ENCODE assay signal across 8 cellular contexts in the genomic region with DNA sequence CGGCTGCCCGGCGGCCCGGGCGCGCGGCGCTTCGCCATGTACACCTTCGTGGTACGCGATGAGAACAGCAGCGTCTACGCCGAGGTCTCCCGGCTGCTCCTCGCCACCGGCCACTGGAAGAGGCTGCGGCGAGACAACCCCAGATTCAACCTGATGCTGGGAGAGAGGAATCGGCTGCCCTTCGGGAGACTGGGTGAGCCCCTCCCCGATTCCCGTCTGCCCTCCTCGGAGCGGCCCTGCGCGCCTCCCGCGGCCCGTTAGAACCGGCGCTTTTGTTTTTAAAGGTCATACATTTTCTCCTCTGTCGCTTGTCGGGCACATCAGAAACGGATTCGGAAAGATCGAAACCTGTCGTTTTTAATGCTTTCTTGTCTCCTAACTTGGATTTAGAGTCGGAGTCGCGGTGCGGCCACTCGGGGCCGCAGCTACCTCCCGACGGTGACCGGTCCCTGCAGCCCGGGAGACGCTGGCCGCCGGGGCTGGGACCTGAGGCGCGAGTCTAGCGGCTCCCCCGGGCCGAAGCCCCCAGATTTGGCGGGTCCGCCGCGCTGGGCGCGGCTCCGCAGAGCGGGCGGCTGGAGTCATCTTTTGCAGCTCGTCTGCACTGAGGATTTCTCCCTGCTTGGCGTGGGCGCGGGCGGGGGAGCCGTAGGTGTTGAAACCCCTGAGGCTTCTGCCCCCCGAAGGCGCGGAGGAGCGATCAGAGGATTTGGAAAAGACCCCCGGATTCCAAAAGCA. TPM values are rescaled to one million over a fixed set of nuclear protein-coding genes. Genes with fewer than 3 reads are reported as not detected.
DNase-seq lines count a peak whose midpoint lies in the region; ATAC-seq and TF ChIP-seq lines count a peak whose summit lies in the region.

No MANE protein-coding gene starts in this region.

- POLR2A ChIA-PET in HCT116 (lab: Charles Lee): interaction anchor here (2.5 kb wide), 1 partner anchor 11 kb away, joined by 8 read pairs; no protein-coding TSS in a partner anchor

- peak; percentile 41 for DNase-seq in G401 (ENCODE audit: low spot score)
- no peak for DNase-seq in HCT116 (ENCODE audit: low read depth, low spot score)
- peak; percentile 36 for DNase-seq in NCI-H146 treated with DMSO at 0.1 percent for 48 hours (lab: John Stamatoyannopoulos, UW; ENCODE audit: unreplicated experiment)
- DNase-seq in activated T-cell treated with anti-CD3 and anti-CD28 coated beads for 1 hour (ENCODE audit: low read depth): peak; percentile 14
- DNase-seq in epithelial cell of prostate (ENCODE audit: low read depth, low spot score): no peak
- DNase-seq in substantia nigra (lab: John Stamatoyannopoulos, UW): peak in 27 of 49 donors; percentile 11 to 63 (median 42)
- no peak for DNase-seq in cortex of kidney (lab: John Stamatoyannopoulos, UW)

- RAD21 ChIA-PET in HCT116 (lab: Charles Lee; ENCODE audit: low non-redundant PET in 1 of 2, low total read pairs in 2 of 2, uncharacterized antibody in 2 of 2, unreplicated experiment in 2 of 2): no interaction called here

- H3K27me3 ChIP-seq in HCT116 (ENCODE audit: insufficient read depth, low read length): no peaks in the 10 kb centered on the region
- peaks cover 0 to 3% of the 10 kb centered on the region in 2 donors for H3K27me3 ChIP-seq in mucosa of rectum (ENCODE audit: control insufficient read depth in 2 of 2, insufficient read depth in 2 of 2, low read length in 2 of 2)

- TF ChIP-seq CTCF in HCT116 (IDR thresholded peaks at IDR 0.05 in 2 of 3, conservative IDR thresholded peaks at IDR 0.05 in 1 of 3; ENCODE audit: borderline replicate concordance in 1 of 3, insufficient read depth in 1 of 3, low read depth in 2 of 3, low read length in 2 of 3): no peak

- TF ChIP-seq POLR2A in HCT116 (IDR thresholded peaks at IDR 0.05; ENCODE audit: borderline replicate concordance, extremely low read depth, insufficient read depth, insufficient read length): no peak

- peak; percentile 41 for ATAC-seq in HCT116

- no peaks in the 10 kb centered on the region for H4K20me1 ChIP-seq in HCT116 (ENCODE audit: insufficient read depth)

- peaks cover 50% of the 10 kb centered on the region for H3K79me2 ChIP-seq in HCT116 (ENCODE audit: insufficient read depth, low read length)

- H3K36me3 ChIP-seq in HCT116 (ENCODE audit: control insufficient read depth in 1 of 2, insufficient read depth in 2 of 2, low read length in 2 of 2) (peaks cover 0 to 6% of the 10 kb centered on the region in 2 experiments; a peak in 1 of 4 replicates), mucosa of rectum (ENCODE audit: control insufficient read depth in 2 of 2, insufficient read depth in 2 of 2, low read length in 2 of 2) (no peaks in the 10 kb centered on the region)

- intact Hi-C loops in HCT116 (cut with micrococcal nuclease): loop anchor here (5.0 kb wide), 3 partner anchors 60 to 245 kb away; a partner anchor contains a TSS

- peak overlapping the region; percentile 85 for H3K4me2 ChIP-seq in HCT116 (ENCODE audit: low read length)

- H3K9ac ChIP-seq in HCT116 (ENCODE audit: low read length) (peak overlapping the region; percentile 81), mucosa of rectum (ENCODE audit: low read depth in 1 of 2, low read length in 2 of 2) (peak overlapping the region; percentile 76 to 80)

- peaks cover 15 to 24% of the 10 kb centered on the region in 2 experiments; a peak in 3 of 4 replicates for H3K4me1 ChIP-seq in HCT116 (ENCODE audit: control insufficient read depth in 1 of 2, insufficient read depth in 2 of 2, low read length in 2 of 2)
- H3K4me1 ChIP-seq in mucosa of rectum (ENCODE audit: control insufficient read depth in 2 of 2, insufficient read depth in 2 of 2, low read length in 2 of 2): peaks cover 12 to 13% of the 10 kb centered on the region in 2 donors

- H3K9me3 ChIP-seq in HCT116 (ENCODE audit: control insufficient read depth in 1 of 2, insufficient read depth in 1 of 2, low read depth in 1 of 2, low read length in 2 of 2): no peaks in the 10 kb centered on the region
- no peaks in the 10 kb centered on the region for H3K9me3 ChIP-seq in mucosa of rectum (ENCODE audit: control insufficient read depth in 2 of 2, low read length in 2 of 2)

- no peak overlapping the region for H2AFZ ChIP-seq in HCT116 (ENCODE audit: low read depth, low read length, poor library complexity, severe bottlenecking)

- CTCF ChIA-PET in HCT116 (lab: Charles Lee): no interaction called here

- H3K9me2 ChIP-seq in HCT116 (ENCODE audit: insufficient read depth): no peaks in the 10 kb centered on the region

- peak overlapping the region; percentile 87 for H3K27ac ChIP-seq in HCT116 (ENCODE audit: low read depth, low read length)
- peak overlapping the region; percentile 82 for H3K27ac ChIP-seq in epithelial cell of prostate
- peak overlapping the region; percentile 67 to 76 for H3K27ac ChIP-seq in mucosa of rectum (ENCODE audit: low read depth in 2 of 2, low read length in 2 of 2)
- peak overlapping the region; percentile 87 for H3K27ac ChIP-seq in substantia nigra (ENCODE audit: low read depth, low read length, poor library complexity, severe bottlenecking)

- peak overlapping the region; percentile 83 to 88 for H3K4me3 ChIP-seq in HCT116 (replicated peaks in 1 of 2; ENCODE audit: low read depth in 1 of 2, low read length in 2 of 2)
- H3K4me3 ChIP-seq in mucosa of rectum (ENCODE audit: low read length in 2 of 2): peak overlapping the region; percentile 84 to 87

- no TSS peak for BruUV-seq in HCT116 (replicated peaks; lab: Mats Ljungman, UMichigan)

- no peak for TF ChIP-seq RAD21 in HCT116 (IDR thresholded peaks at IDR 0.05; ENCODE audit: low read depth)

- in situ Hi-C loops in G401 (cut with HindIII; ENCODE audit: low sequenced_read_pairs): no loop called here

TF ChIP-seq in HCT116, 20 proteins besides CTCF, POLR2A, EP300 and RAD21:
- TF ChIP-seq ZNF274 (IDR thresholded peaks at IDR 0.05; ENCODE audit: low read depth, low read length) (no peak), ZFX (IDR thresholded peaks at IDR 0.05) (peak; percentile 60), SIN3A (IDR thresholded peaks at IDR 0.05; ENCODE audit: low read depth) (no peak), ELF1 (IDR thresholded peaks at IDR 0.05; ENCODE audit: borderline replicate concordance, low read depth) (no peak), EZH2 (IDR thresholded peaks at IDR 0.05) (no peak), TCF7L2 (IDR thresholded peaks at IDR 0.05; ENCODE audit: borderline replicate concordance, extremely low read depth, insufficient read depth, insufficient read length) (peak; percentile 40), YY1 (IDR thresholded peaks at IDR 0.05; ENCODE audit: extremely low read depth, insufficient replicate concordance, low read depth, low read length) (no peak), EGR1 (IDR thresholded peaks at IDR 0.05; ENCODE audit: low read depth) (peak; percentile 54), EZH2phosphoT487 (IDR thresholded peaks at IDR 0.05; ENCODE audit: borderline replicate concordance) (no peak)
- TF ChIP-seq, protein P1, sequence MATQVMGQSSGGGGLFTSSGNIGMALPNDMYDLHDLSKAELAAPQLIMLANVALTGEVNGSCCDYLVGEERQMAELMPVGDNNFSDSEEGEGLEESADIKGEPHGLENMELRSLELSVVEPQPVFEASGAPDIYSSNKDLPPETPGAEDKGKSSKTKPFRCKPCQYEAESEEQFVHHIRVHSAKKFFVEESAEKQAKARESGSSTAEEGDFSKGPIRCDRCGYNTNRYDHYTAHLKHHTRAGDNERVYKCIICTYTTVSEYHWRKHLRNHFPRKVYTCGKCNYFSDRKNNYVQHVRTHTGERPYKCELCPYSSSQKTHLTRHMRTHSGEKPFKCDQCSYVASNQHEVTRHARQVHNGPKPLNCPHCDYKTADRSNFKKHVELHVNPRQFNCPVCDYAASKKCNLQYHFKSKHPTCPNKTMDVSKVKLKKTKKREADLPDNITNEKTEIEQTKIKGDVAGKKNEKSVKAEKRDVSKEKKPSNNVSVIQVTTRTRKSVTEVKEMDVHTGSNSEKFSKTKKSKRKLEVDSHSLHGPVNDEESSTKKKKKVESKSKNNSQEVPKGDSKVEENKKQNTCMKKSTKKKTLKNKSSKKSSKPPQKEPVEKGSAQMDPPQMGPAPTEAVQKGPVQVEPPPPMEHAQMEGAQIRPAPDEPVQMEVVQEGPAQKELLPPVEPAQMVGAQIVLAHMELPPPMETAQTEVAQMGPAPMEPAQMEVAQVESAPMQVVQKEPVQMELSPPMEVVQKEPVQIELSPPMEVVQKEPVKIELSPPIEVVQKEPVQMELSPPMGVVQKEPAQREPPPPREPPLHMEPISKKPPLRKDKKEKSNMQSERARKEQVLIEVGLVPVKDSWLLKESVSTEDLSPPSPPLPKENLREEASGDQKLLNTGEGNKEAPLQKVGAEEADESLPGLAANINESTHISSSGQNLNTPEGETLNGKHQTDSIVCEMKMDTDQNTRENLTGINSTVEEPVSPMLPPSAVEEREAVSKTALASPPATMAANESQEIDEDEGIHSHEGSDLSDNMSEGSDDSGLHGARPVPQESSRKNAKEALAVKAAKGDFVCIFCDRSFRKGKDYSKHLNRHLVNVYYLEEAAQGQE (IDR thresholded peaks at IDR 0.05; ENCODE audit: low read depth): no peak

RNA-seq across cellular contexts. Expression of a gene that starts 0.5 kb away (rescaled TPM):
- 85.4 and 96.2 TPM in 2 replicates for total RNA-seq in G401 (2014; rRNA removed; shearing (Covaris generic))
- 58.7 TPM for total RNA-seq in HCT116 (2021; ENCODE audit: unreplicated experiment)
- polyA plus RNA-seq in HCT116 (2012): 13.2 and 18.0 TPM in 2 replicates

RNA-seq across cellular contexts. Expression of a gene that starts 49.0 kb away (rescaled TPM):
- total RNA-seq in G401 (2014; rRNA removed; shearing (Covaris generic)): 3.8 and 9.7 TPM in 2 replicates
- total RNA-seq in HCT116 (2021; ENCODE audit: unreplicated experiment): 11.0 TPM
- polyA plus RNA-seq in HCT116 (2012): 1.4 and 1.6 TPM in 2 replicates

RNA-seq across cellular contexts. Expression of a gene that starts 59.8 kb away (rescaled TPM):
- 26.3 and 44.3 TPM in 2 replicates for total RNA-seq in G401 (2014; rRNA removed; shearing (Covaris generic))
- total RNA-seq in HCT116 (2021; ENCODE audit: unreplicated experiment): 57.7 TPM
- polyA plus RNA-seq in HCT116 (2012): 22.1 and 25.0 TPM in 2 replicates

Comparison
In these comparisons a context has a peak if more than half of its experiments do, and no peak if none do; other contexts are left out.
1. DNase-seq: peak in G401 (single experiment), NCI-H146 treated with DMSO at 0.1 percent for 48 hours (single experiment), activated T-cell treated with anti-CD3 and anti-CD28 coated beads for 1 hour (single experiment) and substantia nigra (27 of 49); none in HCT116 (single experiment), epithelial cell of prostate (single experiment) and cortex of kidney (single experiment).
2. Peak in every context shown above with its lines, with median percentiles within 50 percentile points of each other: H3K27ac ChIP-seq.